ENCODE assay signal across 25 cellular contexts in genomic region chr11:120509346-120510053, GRCh38. TPM values are rescaled to one million over a fixed set of nuclear protein-coding genes. Genes with fewer than 3 reads are reported as not detected.
DNase-seq lines count a peak whose midpoint lies in the region; ATAC-seq, FAIRE-seq and TF ChIP-seq lines count a peak whose summit lies in the region.
"Had no signal": no experiment of that assay in that cellular context is flagged by ENCODE, and none has a peak within 500 bp of the region (broad histone marks: within the 10 kb centered on the region; RNA-seq: fewer than 3 reads in every experiment).

No MANE protein-coding gene starts in this region.

- no peaks in the 10 kb centered on the region for H3K36me3 ChIP-seq in astrocyte (ENCODE audit: insufficient read depth, low read length)
- no peaks in the 10 kb centered on the region for H3K36me3 ChIP-seq in neural progenitor cell
- H3K36me3 ChIP-seq: BLaER1, SJCRH30 had no signal

- H3F3A ChIP-seq in neural progenitor cell (ENCODE audit: low read depth), result no peaks in the 10 kb centered on the region

- H3K79me2 ChIP-seq in astrocyte (ENCODE audit: insufficient read depth, low read length), result no peaks in the 10 kb centered on the region
- no peaks in the 10 kb centered on the region for H3K79me2 ChIP-seq in neural progenitor cell (ENCODE audit: low read depth)

- peaks cover 19% of the 10 kb centered on the region for H3K27me3 ChIP-seq in astrocyte (ENCODE audit: insufficient read depth, low read length)
- peaks cover 40% of the 10 kb centered on the region for H3K27me3 ChIP-seq in neural progenitor cell
- H3K27me3 ChIP-seq: SJCRH30 had no signal

- TF ChIP-seq CTCF in astrocyte (IDR thresholded peaks at IDR 0.05; ENCODE audit: insufficient read depth, low read depth, low read length), result no peak
- TF ChIP-seq CTCF in neural progenitor cell (IDR thresholded peaks at IDR 0.05), result no peak

- no peaks in the 10 kb centered on the region for H4K20me1 ChIP-seq in astrocyte (ENCODE audit: insufficient read depth, low read length)
- H4K20me1 ChIP-seq in neural progenitor cell (ENCODE audit: low read depth), result no peaks in the 10 kb centered on the region
- H4K20me1 ChIP-seq: BLaER1 had no signal

- H3K4me2 ChIP-seq in astrocyte (ENCODE audit: low read length) (no peak overlapping the region), neural progenitor cell (no peak overlapping the region)
- H3K4me2 ChIP-seq: BLaER1 had no signal

- no peak for ATAC-seq in activated naive CD8-positive, alpha-beta T cell treated with anti-CD3 and anti-CD28 coated beads, Interleukin-2, amount 50 U/mL, for 24 hours
- ATAC-seq in GM21786 (IDR thresholded peaks at IDR 0.05; ENCODE audit: unreplicated experiment) (no peak), HG03135 (IDR thresholded peaks at IDR 0.05; ENCODE audit: unreplicated experiment) (no peak)
- ATAC-seq: SK-N-SH treated with all-trans-retinoic acid at 6 μM for 48 hours had no signal

- no peaks in the 10 kb centered on the region for H3K36me3 Mint-ChIP-seq in activated naive CD8-positive, alpha-beta T cell
- H3K36me3 Mint-ChIP-seq in activated naive CD8-positive, alpha-beta T cell treated with anti-CD3 and anti-CD28 coated beads, Interleukin-2, amount 50 U/mL, for 24 hours (ENCODE audit: low read depth), result no peaks in the 10 kb centered on the region
- H3K36me3 Mint-ChIP-seq in astrocyte (ENCODE audit: low read depth, unreplicated experiment), result peaks cover 1% of the 10 kb centered on the region
- no peaks in the 10 kb centered on the region for H3K36me3 Mint-ChIP-seq in neural progenitor cell
- no peaks in the 10 kb centered on the region for H3K36me3 Mint-ChIP-seq in activated T-cell treated with anti-CD3 and anti-CD28 coated beads, Interleukin-2, amount 50 U/mL, for 24 hours (ENCODE audit: low read depth)
- H3K36me3 Mint-ChIP-seq: CD4-positive, CD25-positive, alpha-beta regulatory T cell had no signal

- no peaks in the 10 kb centered on the region for H3K9me3 ChIP-seq in astrocyte (ENCODE audit: insufficient read depth, low read depth, low read length)
- H3K9me3 ChIP-seq in neural progenitor cell (ENCODE audit: low read depth), result no peaks in the 10 kb centered on the region
- H3K9me3 ChIP-seq: BLaER1, SJCRH30 had no signal

- H3K9ac ChIP-seq in astrocyte (ENCODE audit: low read length) (no peak overlapping the region), neural progenitor cell (no peak overlapping the region)
- H3K9ac ChIP-seq: BLaER1 had no signal

- H3K9me3 Mint-ChIP-seq in activated naive CD8-positive, alpha-beta T cell (ENCODE audit: low read depth), result no peaks in the 10 kb centered on the region
- H3K9me3 Mint-ChIP-seq in activated naive CD8-positive, alpha-beta T cell treated with anti-CD3 and anti-CD28 coated beads, Interleukin-2, amount 50 U/mL, for 24 hours, result no peaks in the 10 kb centered on the region
- H3K9me3 Mint-ChIP-seq in astrocyte (ENCODE audit: unreplicated experiment) (no peaks in the 10 kb centered on the region), neural progenitor cell (no peaks in the 10 kb centered on the region)
- H3K9me3 Mint-ChIP-seq in activated T-cell treated with anti-CD3 and anti-CD28 coated beads, Interleukin-2, amount 50 U/mL, for 24 hours, result no peaks in the 10 kb centered on the region

- H3K27ac ChIP-seq in astrocyte (ENCODE audit: low read depth, low read length) (no peak overlapping the region), neural progenitor cell (no peak overlapping the region)
- H3K27ac ChIP-seq: BLaER1, SJCRH30 had no signal

- H3K4me1 ChIP-seq in astrocyte (ENCODE audit: insufficient read depth, low read length) (no peaks in the 10 kb centered on the region), neural progenitor cell (no peaks in the 10 kb centered on the region)
- H3K4me1 ChIP-seq: BLaER1, SJCRH30 had no signal

- peaks cover 42% of the 10 kb centered on the region for H3K27me3 Mint-ChIP-seq in activated naive CD8-positive, alpha-beta T cell
- peaks cover 61% of the 10 kb centered on the region for H3K27me3 Mint-ChIP-seq in activated naive CD8-positive, alpha-beta T cell treated with anti-CD3 and anti-CD28 coated beads, Interleukin-2, amount 50 U/mL, for 24 hours
- H3K27me3 Mint-ChIP-seq in astrocyte (ENCODE audit: low read depth, unreplicated experiment), result peaks cover 47% of the 10 kb centered on the region
- peaks cover 17% of the 10 kb centered on the region for H3K27me3 Mint-ChIP-seq in neural progenitor cell (ENCODE audit: insufficient read depth, low read depth)
- peaks cover 80% of the 10 kb centered on the region for H3K27me3 Mint-ChIP-seq in activated T-cell treated with anti-CD3 and anti-CD28 coated beads, Interleukin-2, amount 50 U/mL, for 24 hours

- peaks cover 2% of the 10 kb centered on the region for H3K4me1 Mint-ChIP-seq in activated naive CD8-positive, alpha-beta T cell (ENCODE audit: low read depth)
- H3K4me1 Mint-ChIP-seq in activated naive CD8-positive, alpha-beta T cell treated with anti-CD3 and anti-CD28 coated beads, Interleukin-2, amount 50 U/mL, for 24 hours, result peaks cover 2% of the 10 kb centered on the region
- no peaks in the 10 kb centered on the region for H3K4me1 Mint-ChIP-seq in astrocyte (ENCODE audit: low read depth, unreplicated experiment)
- peaks cover 2% of the 10 kb centered on the region for H3K4me1 Mint-ChIP-seq in neural progenitor cell
- H3K4me1 Mint-ChIP-seq in activated T-cell treated with anti-CD3 and anti-CD28 coated beads, Interleukin-2, amount 50 U/mL, for 24 hours (ENCODE audit: low read depth), result peaks cover 2% of the 10 kb centered on the region

- no peak overlapping the region for H3K4me3 Mint-ChIP-seq in activated naive CD8-positive, alpha-beta T cell
- H3K4me3 Mint-ChIP-seq in activated naive CD8-positive, alpha-beta T cell treated with anti-CD3 and anti-CD28 coated beads, Interleukin-2, amount 50 U/mL, for 24 hours, result no peak overlapping the region
- H3K4me3 Mint-ChIP-seq in astrocyte (ENCODE audit: unreplicated experiment), result peak overlapping the region; percentile 54
- H3K4me3 Mint-ChIP-seq in neural progenitor cell, result peak overlapping the region; percentile 47
- H3K4me3 Mint-ChIP-seq in activated T-cell treated with anti-CD3 and anti-CD28 coated beads, Interleukin-2, amount 50 U/mL, for 24 hours, result no peak overlapping the region

- no peak for DNase-seq in activated naive CD8-positive, alpha-beta T cell treated with anti-CD3 and anti-CD28 coated beads, Interleukin-2, amount 50 U/mL, for 24 hours
- no peak for DNase-seq in astrocyte (ENCODE audit: low read depth)
- no peak for DNase-seq in neural progenitor cell (ENCODE audit: low spot score)
- DNase-seq in activated T-cell treated with anti-CD3 and anti-CD28 coated beads, Interleukin-2, amount 50 U/mL, for 24 hours, result no peak
- DNase-seq in D341Med (ENCODE audit: low spot score), result no peak
- DNase-seq: 8988T; CD4-positive, CD25-positive, alpha-beta regulatory T cell; H7; IMR-90; KG1; MM.1S; NCI-H1694 treated with DMSO at 0.1 percent for 48 hours; NCI-H2081; NCI-H2171; NCI-H226; NCI-H524; NCI-H774; SJCRH30 had no signal

- H3K4me3 ChIP-seq in astrocyte (ENCODE audit: insufficient read depth, low read depth, low read length) (no peak overlapping the region), neural progenitor cell (no peak overlapping the region)
- H3K4me3 ChIP-seq: BLaER1, SJCRH30 had no signal

- no peak overlapping the region for H2AFZ ChIP-seq in astrocyte (ENCODE audit: low read depth, low read length)
- H2AFZ ChIP-seq in neural progenitor cell (replicated peaks), result no peak overlapping the region

- FAIRE-seq in astrocyte (lab: Jason Lieb, UNC), result no peak
- FAIRE-seq: D721Med, GM19239 had no signal

- H3K27ac Mint-ChIP-seq in activated naive CD8-positive, alpha-beta T cell, result peak overlapping the region; percentile 42
- no peak overlapping the region for H3K27ac Mint-ChIP-seq in activated naive CD8-positive, alpha-beta T cell treated with anti-CD3 and anti-CD28 coated beads, Interleukin-2, amount 50 U/mL, for 24 hours
- H3K27ac Mint-ChIP-seq in astrocyte (ENCODE audit: unreplicated experiment) (peak overlapping the region; percentile 80), neural progenitor cell (peak overlapping the region; percentile 78)
- no peak overlapping the region for H3K27ac Mint-ChIP-seq in activated T-cell treated with anti-CD3 and anti-CD28 coated beads, Interleukin-2, amount 50 U/mL, for 24 hours

RNA-seq across cellular contexts. Expression of gene GRIK4, which starts 2.0 kb away (rescaled TPM):
- total RNA-seq in astrocyte (2.2 and 3.9 TPM in 2 replicates), neural progenitor cell (ENCODE audit: low replicate concordance) (0.36 and 0.68 TPM in 2 replicates)
- total RNA-seq: CD4-positive, CD25-positive, alpha-beta regulatory T cell; SJCRH30 had no signal

Comparison
In these comparisons a context has a peak if more than half of its experiments do, and no peak if none do; other contexts are left out.
1. H3K27ac Mint-ChIP-seq: peak in activated naive CD8-positive, alpha-beta T cell (single experiment), astrocyte (single experiment) and neural progenitor cell (single experiment); none in activated naive CD8-positive, alpha-beta T cell treated with anti-CD3 and anti-CD28 coated beads, Interleukin-2, amount 50 U/mL, for 24 hours (single experiment) and activated T-cell treated with anti-CD3 and anti-CD28 coated beads, Interleukin-2, amount 50 U/mL, for 24 hours (single experiment).
2. H3K4me3 Mint-ChIP-seq: peak in astrocyte (single experiment) and neural progenitor cell (single experiment); none in activated naive CD8-positive, alpha-beta T cell (single experiment), activated naive CD8-positive, alpha-beta T cell treated with anti-CD3 and anti-CD28 coated beads, Interleukin-2, amount 50 U/mL, for 24 hours (single experiment) and activated T-cell treated with anti-CD3 and anti-CD28 coated beads, Interleukin-2, amount 50 U/mL, for 24 hours (single experiment).